In the genomic region with DNA sequence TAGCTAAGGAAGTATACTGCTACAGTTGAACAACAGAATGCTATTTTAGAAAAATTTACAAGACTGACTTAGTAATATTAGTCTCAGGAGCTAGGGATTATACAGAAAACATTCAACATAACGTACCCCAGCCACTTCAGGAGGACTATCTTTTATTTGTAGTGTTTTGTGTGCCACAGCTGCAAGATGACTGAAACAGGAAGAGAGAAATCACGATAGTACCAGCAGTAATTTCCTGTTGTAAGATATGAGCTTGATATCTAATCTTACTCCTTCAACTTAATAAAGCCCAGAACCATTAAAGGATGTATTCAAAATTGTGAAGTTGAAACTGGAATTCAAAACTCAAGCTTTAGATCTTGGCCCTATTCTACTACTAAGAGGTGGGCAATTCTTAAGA, we compare ENCODE assay signal across 1 cellular context.
TF ChIP-seq lines count a peak whose summit lies in the region.

No MANE protein-coding gene starts in this region.

TF ChIP-seq in SK-N-SH treated with all-trans-retinoic acid at 6 μM for 48 hours, 23 proteins besides CTCF, POLR2A, EP300 and RAD21 (continued from another document):
- TF ChIP-seq, protein P1, sequence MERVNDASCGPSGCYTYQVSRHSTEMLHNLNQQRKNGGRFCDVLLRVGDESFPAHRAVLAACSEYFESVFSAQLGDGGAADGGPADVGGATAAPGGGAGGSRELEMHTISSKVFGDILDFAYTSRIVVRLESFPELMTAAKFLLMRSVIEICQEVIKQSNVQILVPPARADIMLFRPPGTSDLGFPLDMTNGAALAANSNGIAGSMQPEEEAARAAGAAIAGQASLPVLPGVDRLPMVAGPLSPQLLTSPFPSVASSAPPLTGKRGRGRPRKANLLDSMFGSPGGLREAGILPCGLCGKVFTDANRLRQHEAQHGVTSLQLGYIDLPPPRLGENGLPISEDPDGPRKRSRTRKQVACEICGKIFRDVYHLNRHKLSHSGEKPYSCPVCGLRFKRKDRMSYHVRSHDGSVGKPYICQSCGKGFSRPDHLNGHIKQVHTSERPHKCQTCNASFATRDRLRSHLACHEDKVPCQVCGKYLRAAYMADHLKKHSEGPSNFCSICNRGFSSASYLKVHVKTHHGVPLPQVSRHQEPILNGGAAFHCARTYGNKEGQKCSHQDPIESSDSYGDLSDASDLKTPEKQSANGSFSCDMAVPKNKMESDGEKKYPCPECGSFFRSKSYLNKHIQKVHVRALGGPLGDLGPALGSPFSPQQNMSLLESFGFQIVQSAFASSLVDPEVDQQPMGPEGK (CRISPR knock-in tag; IDR thresholded peaks at IDR 0.05; ENCODE audit: borderline replicate concordance): no peak
- no peak for TF ChIP-seq ESRRG (CRISPR knock-in tag; IDR thresholded peaks at IDR 0.05)
